Comparison of ENCODE assay signal across 17 cellular contexts in genomic region chr21:8990326-8991087, GRCh38.
DNase-seq lines count a peak whose midpoint lies in the region; ATAC-seq and TF ChIP-seq lines count a peak whose summit lies in the region.
"Had no signal": no experiment of that assay in that cellular context is flagged by ENCODE, and none has a peak within 500 bp of the region (broad histone marks: within the 10 kb centered on the region; RNA-seq: fewer than 3 reads in every experiment).

No MANE protein-coding gene starts in this region.

- DNase-seq in activated CD4-positive, alpha-beta T cell treated with anti-CD3 and anti-CD28 coated beads, Interleukin-2, amount 10 ng/mL, durations not matched to agents 24 days and 14 days: peak; percentile 47
- no peak for DNase-seq in activated CD4-positive, alpha-beta T cell treated with anti-CD3 and anti-CD28 coated beads for 36 hours
- peak; percentile 64 for DNase-seq in Panc1 (ENCODE audit: low read depth, low spot score)
- DNase-seq in heart right ventricle: no peak
- peak; percentile 3 for DNase-seq in renal cortical epithelial cell (ENCODE audit: low read depth)
- DNase-seq in tibial artery: no peak
- DNase-seq in stimulated activated CD8-positive, alpha-beta memory T cell treated with anti-CD3 and anti-CD28 coated beads, Interleukin-4, amount 100 ng/mL, for 48 hours: no peak
- no peak for DNase-seq in NCI-H446 (lab: John Stamatoyannopoulos, UW)
- DNase-seq: activated CD4-positive, alpha-beta memory T cell treated with anti-CD3 and anti-CD28 coated beads, Interleukin-2, amount 10 ng/mL, durations not matched to agents 7 days and 5 days; CD4-positive, CD25-positive, alpha-beta regulatory T cell; foreskin fibroblast; mesendoderm; NCI-H1417 treated with DMSO at 0.1 percent for 48 hours; retina; stimulated activated CD4-positive, alpha-beta T cell treated with anti-CD3 and anti-CD28 coated beads, Interleukin-15, amount 100 ng/mL, for 24 hours; stimulated activated naive CD8-positive, alpha-beta T cell treated with anti-CD3 and anti-CD28 coated beads, Interleukin-15, amount 100 ng/mL, for 72 hours had no signal

- no peak overlapping the region for H3K4me3 Mint-ChIP-seq in activated CD4-positive, alpha-beta T cell treated with anti-CD3 and anti-CD28 coated beads, Interleukin-2, amount 10 ng/mL, durations not matched to agents 24 days and 14 days
- no peak overlapping the region for H3K4me3 Mint-ChIP-seq in activated CD4-positive, alpha-beta T cell treated with anti-CD3 and anti-CD28 coated beads for 36 hours
- H3K4me3 Mint-ChIP-seq: activated CD4-positive, alpha-beta memory T cell treated with anti-CD3 and anti-CD28 coated beads, Interleukin-2, amount 10 ng/mL, durations not matched to agents 7 days and 5 days; CD4-positive, CD25-positive, alpha-beta regulatory T cell; central memory CD8-positive, alpha-beta T cell; stimulated activated naive CD8-positive, alpha-beta T cell treated with anti-CD3 and anti-CD28 coated beads, Interleukin-15, amount 100 ng/mL, for 72 hours had no signal

- no peak overlapping the region for H3K27ac Mint-ChIP-seq in activated CD4-positive, alpha-beta T cell treated with anti-CD3 and anti-CD28 coated beads, Interleukin-2, amount 10 ng/mL, durations not matched to agents 24 days and 14 days
- no peak overlapping the region for H3K27ac Mint-ChIP-seq in activated CD4-positive, alpha-beta T cell treated with anti-CD3 and anti-CD28 coated beads for 36 hours
- H3K27ac Mint-ChIP-seq: activated CD4-positive, alpha-beta memory T cell treated with anti-CD3 and anti-CD28 coated beads, Interleukin-2, amount 10 ng/mL, durations not matched to agents 7 days and 5 days; stimulated activated naive CD8-positive, alpha-beta T cell treated with anti-CD3 and anti-CD28 coated beads, Interleukin-15, amount 100 ng/mL, for 72 hours had no signal

- H3K27me3 Mint-ChIP-seq in activated CD4-positive, alpha-beta T cell treated with anti-CD3 and anti-CD28 coated beads, Interleukin-2, amount 10 ng/mL, durations not matched to agents 24 days and 14 days: no peaks in the 10 kb centered on the region
- H3K27me3 Mint-ChIP-seq in activated CD4-positive, alpha-beta T cell treated with anti-CD3 and anti-CD28 coated beads for 36 hours: peaks cover 30% of the 10 kb centered on the region
- H3K27me3 Mint-ChIP-seq: activated CD4-positive, alpha-beta memory T cell treated with anti-CD3 and anti-CD28 coated beads, Interleukin-2, amount 10 ng/mL, durations not matched to agents 7 days and 5 days; CD4-positive, CD25-positive, alpha-beta regulatory T cell had no signal

- H3K9me3 Mint-ChIP-seq in activated CD4-positive, alpha-beta T cell treated with anti-CD3 and anti-CD28 coated beads, Interleukin-2, amount 10 ng/mL, durations not matched to agents 24 days and 14 days: peaks cover 48% of the 10 kb centered on the region
- peaks cover 46% of the 10 kb centered on the region for H3K9me3 Mint-ChIP-seq in activated CD4-positive, alpha-beta T cell treated with anti-CD3 and anti-CD28 coated beads for 36 hours (ENCODE audit: low read depth)

- H3K36me3 Mint-ChIP-seq in activated CD4-positive, alpha-beta T cell treated with anti-CD3 and anti-CD28 coated beads, Interleukin-2, amount 10 ng/mL, durations not matched to agents 24 days and 14 days (ENCODE audit: low read depth): no peaks in the 10 kb centered on the region
- peaks cover 3% of the 10 kb centered on the region for H3K36me3 Mint-ChIP-seq in activated CD4-positive, alpha-beta T cell treated with anti-CD3 and anti-CD28 coated beads for 36 hours (ENCODE audit: low read depth)

- no TSS peak for BruUV-seq in Panc1 (replicated peaks; lab: Mats Ljungman, UMichigan)

- no peaks in the 10 kb centered on the region for H3K27me3 ChIP-seq in Panc1 (ENCODE audit: control insufficient read depth, insufficient read depth, low read length)
- peaks cover 0 to 60% (median 55%) of the 10 kb centered on the region in 7 donors for H3K27me3 ChIP-seq in heart right ventricle
- H3K27me3 ChIP-seq in tibial artery: peaks cover 0 to 23% of the 10 kb centered on the region in 2 donors

- no peak for ATAC-seq in activated CD4-positive, alpha-beta T cell treated with anti-CD3 and anti-CD28 coated beads for 36 hours
- peak; percentile 8 for ATAC-seq in Panc1
- peak; percentile 16 to 50 (median 32) for ATAC-seq in heart right ventricle

- H3K27ac ChIP-seq in Panc1 (ENCODE audit: low read length): no peak overlapping the region
- H3K27ac ChIP-seq in heart right ventricle: no peak overlapping the region
- no peak overlapping the region for H3K27ac ChIP-seq in tibial artery

- H3K4me1 ChIP-seq in Panc1 (ENCODE audit: control insufficient read depth, insufficient read depth, low read length) (no peaks in the 10 kb centered on the region), heart right ventricle (no peaks in the 10 kb centered on the region), tibial artery (no peaks in the 10 kb centered on the region)

- no peak for TF ChIP-seq CTCF in Panc1 (IDR thresholded peaks at IDR 0.05)
- TF ChIP-seq CTCF in heart right ventricle (IDR thresholded peaks at IDR 0.05): no peak
- no peak for TF ChIP-seq CTCF in tibial artery (IDR thresholded peaks at IDR 0.05)

- POLR2A ChIA-PET in activated CD4-positive, alpha-beta T cell treated with anti-CD3 and anti-CD28 coated beads for 36 hours (lab: Charles Lee): no interaction called here
- POLR2A ChIA-PET in Panc1 (lab: Charles Lee): no interaction called here

- no peak overlapping the region for H3K4me3 ChIP-seq in Panc1 (ENCODE audit: low read depth in 2 of 2, low read length in 2 of 2)
- H3K4me3 ChIP-seq in heart right ventricle: no peak overlapping the region
- H3K4me3 ChIP-seq in tibial artery: no peak overlapping the region

- WGBS in heart right ventricle, 2 donors: 54 to 60% methylated on average over 11 of the region's 11 CpGs

- CTCF ChIA-PET in activated CD4-positive, alpha-beta T cell treated with anti-CD3 and anti-CD28 coated beads for 36 hours (lab: Charles Lee): no interaction called here
- CTCF ChIA-PET in Panc1 (lab: Charles Lee): no interaction called here

- intact Hi-C loops in activated CD4-positive, alpha-beta T cell treated with anti-CD3 and anti-CD28 coated beads, Interleukin-2, amount 10 ng/mL, durations not matched to agents 24 days and 14 days (cut with micrococcal nuclease): no loop called here
- intact Hi-C loops in activated CD4-positive, alpha-beta T cell treated with anti-CD3 and anti-CD28 coated beads for 36 hours (cut with DNase I, micrococcal nuclease): no loop called here
- intact Hi-C loops in Panc1 (cut with micrococcal nuclease; ENCODE audit: unreplicated experiment) (no loop called here), heart right ventricle (cut with DNase I) (no loop called here), tibial artery (cut with DNase I; ENCODE audit: low total_unique reads) (no loop called here)

- H3K36me3 ChIP-seq in Panc1 (ENCODE audit: control insufficient read depth, insufficient read depth, low read length) (no peaks in the 10 kb centered on the region), heart right ventricle (no peaks in the 10 kb centered on the region), tibial artery (no peaks in the 10 kb centered on the region)

- in situ Hi-C loops in Panc1 (cut with HindIII; ENCODE audit: low pct_unique_long_range_greater_than_20kb, low sequenced_read_pairs): no loop called here

- H3K9me3 ChIP-seq in Panc1 (ENCODE audit: control insufficient read depth, insufficient read depth, low read depth, low read length): no peaks in the 10 kb centered on the region
- H3K9me3 ChIP-seq in heart right ventricle: peaks cover 0 to 71% (median 4%) of the 10 kb centered on the region in 11 donors
- H3K9me3 ChIP-seq in tibial artery: peaks cover 0 to 3% (median 0%) of the 10 kb centered on the region in 3 donors

- no peaks in the 10 kb centered on the region for H3K4me1 Mint-ChIP-seq in activated CD4-positive, alpha-beta T cell treated with anti-CD3 and anti-CD28 coated beads, Interleukin-2, amount 10 ng/mL, durations not matched to agents 24 days and 14 days
- H3K4me1 Mint-ChIP-seq in activated CD4-positive, alpha-beta T cell treated with anti-CD3 and anti-CD28 coated beads for 36 hours: no peaks in the 10 kb centered on the region
- H3K4me1 Mint-ChIP-seq: activated CD4-positive, alpha-beta memory T cell treated with anti-CD3 and anti-CD28 coated beads, Interleukin-2, amount 10 ng/mL, durations not matched to agents 7 days and 5 days; CD4-positive, CD25-positive, alpha-beta regulatory T cell; central memory CD8-positive, alpha-beta T cell; stimulated activated naive CD8-positive, alpha-beta T cell treated with anti-CD3 and anti-CD28 coated beads, Interleukin-15, amount 100 ng/mL, for 72 hours had no signal

Comparison
In these comparisons a context has a peak if more than half of its experiments do, and no peak if none do; other contexts are left out.
1. DNase-seq: peak in activated CD4-positive, alpha-beta T cell treated with anti-CD3 and anti-CD28 coated beads, Interleukin-2, amount 10 ng/mL, durations not matched to agents 24 days and 14 days (single experiment), Panc1 (single experiment) and renal cortical epithelial cell (single experiment); none in activated CD4-positive, alpha-beta T cell treated with anti-CD3 and anti-CD28 coated beads for 36 hours (single experiment), heart right ventricle (0 of 2), tibial artery (0 of 2), stimulated activated CD8-positive, alpha-beta memory T cell treated with anti-CD3 and anti-CD28 coated beads, Interleukin-4, amount 100 ng/mL, for 48 hours (single experiment) and NCI-H446 (0 of 2).